Comparison of ENCODE assay signal across 8 cellular contexts in genomic region chr7:55073051-55073511, GRCh38. TPM values are rescaled to one million over a fixed set of nuclear protein-coding genes. Genes with fewer than 3 reads are reported as not detected.
DNase-seq lines count a peak whose midpoint lies in the region; ATAC-seq and TF ChIP-seq lines count a peak whose summit lies in the region.

No MANE protein-coding gene starts in this region.

- TF ChIP-seq CTCF in RWPE2 (IDR thresholded peaks at IDR 0.05; ENCODE audit: poor library complexity, severe bottlenecking): no peak
- no peak for TF ChIP-seq CTCF in osteoblast (IDR thresholded peaks at IDR 0.05; ENCODE audit: extremely low read depth, low read depth, low read length)

- H3K4me1 ChIP-seq in RWPE2 (ENCODE audit: insufficient read depth, poor library complexity, severe bottlenecking) (peaks cover 65% of the 10 kb centered on the region), osteoblast (ENCODE audit: insufficient read depth, low read length) (peaks cover 47% of the 10 kb centered on the region)

- no peak overlapping the region for H2AFZ ChIP-seq in osteoblast (ENCODE audit: low read length)

- H4K20me1 ChIP-seq in osteoblast (ENCODE audit: insufficient read depth, low read length): no peaks in the 10 kb centered on the region

- H3K9me3 ChIP-seq in RWPE2 (ENCODE audit: severe bottlenecking): no peaks in the 10 kb centered on the region
- H3K9me3 ChIP-seq in osteoblast (ENCODE audit: low read depth, low read length): no peaks in the 10 kb centered on the region

- H3K36me3 ChIP-seq in RWPE2 (ENCODE audit: low read depth) (peaks cover 86% of the 10 kb centered on the region), osteoblast (ENCODE audit: insufficient read depth, low read length) (no peaks in the 10 kb centered on the region)

- H3K79me2 ChIP-seq in osteoblast (ENCODE audit: insufficient read depth, low read length): peaks cover 86% of the 10 kb centered on the region

- H3K27ac ChIP-seq in RWPE2 (ENCODE audit: poor library complexity, severe bottlenecking) (peak overlapping the region; percentile 96), osteoblast (ENCODE audit: low read depth, low read length) (peak overlapping the region; percentile 85)

- peak overlapping the region; percentile 47 for H3K4me2 ChIP-seq in osteoblast (ENCODE audit: insufficient read depth, low read length)

- H3K27me3 ChIP-seq in RWPE2 (ENCODE audit: insufficient read depth, poor library complexity, severe bottlenecking) (no peaks in the 10 kb centered on the region), osteoblast (ENCODE audit: insufficient read depth, low read length) (no peaks in the 10 kb centered on the region)

- H3K4me3 ChIP-seq in RWPE2 (ENCODE audit: severe bottlenecking) (no peak overlapping the region), osteoblast (ENCODE audit: insufficient read depth, low read length) (no peak overlapping the region)

- peak; percentile 4 for DNase-seq in SKM-1 treated with dmso at 0.1 percent for 144 hours (lab: John Stamatoyannopoulos, UW; ENCODE audit: unreplicated experiment)
- DNase-seq in SKM-1 (lab: John Stamatoyannopoulos, UW; ENCODE audit: unreplicated experiment): no peak
- no peak for DNase-seq in RWPE2 (ENCODE audit: low spot score)
- DNase-seq in osteoblast (ENCODE audit: insufficient read length, low spot score, missing footprints): no peak
- no peak for DNase-seq in occipital lobe (lab: John Stamatoyannopoulos, UW)
- DNase-seq in stimulated activated CD4-positive, alpha-beta T cell treated with anti-CD3 and anti-CD28 coated beads, Interleukin-12 subunit alpha, Interleukin-12 subunit beta, amount 100 ng/mL, for 4 hours: no peak
- no peak for DNase-seq in NCI-H774 (lab: John Stamatoyannopoulos, UW)

- ATAC-seq in HG02678 (IDR thresholded peaks at IDR 0.05; ENCODE audit: unreplicated experiment) (peak; percentile 52), RWPE2 (ENCODE audit: low read depth) (peak; percentile 1; the same call in 1 of the 3 replicates)

RNA-seq across cellular contexts. Expression of gene EGFR, which starts 54.3 kb away (rescaled TPM):
- total RNA-seq in osteoblast (104 and 110 TPM in 2 replicates), occipital lobe (9.4 TPM)

Comparison
In these comparisons a context has a peak if more than half of its experiments do, and no peak if none do; other contexts are left out.
1. RNA of gene EGFR, which starts 54.3 kb away (total RNA-seq): 104 to 110 TPM in osteoblast; 9.4 TPM in occipital lobe (single experiment); every median in the first group is over 10 times any median in the second.